ENCODE assay signal across 14 cellular contexts in genomic region chr10:5385224-5385623, GRCh38. TPM values are rescaled to one million over a fixed set of nuclear protein-coding genes. Genes with fewer than 3 reads are reported as not detected.
A peak's percentile ranks its signal among the peaks of the same experiment; 100 is the strongest.
DNase-seq lines count a peak whose midpoint lies in the region; ATAC-seq and TF ChIP-seq lines count a peak whose summit lies in the region.
"Had no signal": no experiment of that assay in that cellular context is flagged by ENCODE, and none has a peak within 500 bp of the region (broad histone marks: within the 10 kb centered on the region; RNA-seq: fewer than 3 reads in every experiment).

No MANE protein-coding gene starts in this region.

- no peaks in the 10 kb centered on the region for H3K9me3 ChIP-seq in osteoblast (ENCODE audit: low read depth, low read length)

- H4K20me1 ChIP-seq in osteoblast (ENCODE audit: insufficient read depth, low read length), result no peaks in the 10 kb centered on the region
- H4K20me1 ChIP-seq: BLaER1 treated with 17β-estradiol and CSF1 and Interleukin-3, amounts not matched to agents 10 nM and 100 nM had no signal

- peaks cover 28% of the 10 kb centered on the region for H3K36me3 Mint-ChIP-seq in WTC11
- H3K36me3 Mint-ChIP-seq: CD4-positive, CD25-positive, alpha-beta regulatory T cell had no signal

- H3K4me3 ChIP-seq in osteoblast (ENCODE audit: insufficient read depth, low read length), result no peak overlapping the region
- H3K4me3 ChIP-seq: BLaER1 treated with 17β-estradiol and CSF1 and Interleukin-3, amounts not matched to agents 10 nM and 100 nM had no signal

- peaks cover 4% of the 10 kb centered on the region for H3K27me3 ChIP-seq in osteoblast (ENCODE audit: insufficient read depth, low read length)
- H3K27me3 ChIP-seq: BLaER1 treated with 17β-estradiol and CSF1 and Interleukin-3, amounts not matched to agents 10 nM and 100 nM had no signal

- DNase-seq in ELF-1 (ENCODE audit: low read depth, low spot score) (peak; percentile 15), WTC11 (ENCODE audit: low spot score) (no peak), iPS DF 4.7 (ENCODE audit: extremely low read depth, low spot score) (peak; percentile 49), osteoblast (ENCODE audit: insufficient read length, low spot score, missing footprints) (peak; percentile 31), LoVo (ENCODE audit: low spot score) (no peak), amygdala (lab: John Stamatoyannopoulos, UW) (no peak)
- DNase-seq: 8988T; ACHN; CD4-positive, CD25-positive, alpha-beta regulatory T cell; DMS53; H7; HFFc6 had no signal

- no peak overlapping the region for H2AFZ ChIP-seq in osteoblast (ENCODE audit: low read length)

- H3K36me3 ChIP-seq in osteoblast (ENCODE audit: insufficient read depth, low read length), result no peaks in the 10 kb centered on the region
- H3K36me3 ChIP-seq: BLaER1 treated with 17β-estradiol and CSF1 and Interleukin-3, amounts not matched to agents 10 nM and 100 nM had no signal

- peaks cover 38% of the 10 kb centered on the region for H3K9me3 Mint-ChIP-seq in WTC11

- POLR2A ChIA-PET in WTC11 (lab: Charles Lee), result interaction anchor here (0.6 kb wide), 1 partner anchor 22 kb away, joined by 4 read pairs; no protein-coding TSS in a partner anchor

- no peaks in the 10 kb centered on the region for H3K27me3 Mint-ChIP-seq in WTC11 (ENCODE audit: low read depth)
- H3K27me3 Mint-ChIP-seq: CD4-positive, CD25-positive, alpha-beta regulatory T cell had no signal

- ATAC-seq in WTC11, result peak; percentile 93
- ATAC-seq in HG02970 (IDR thresholded peaks at IDR 0.05; ENCODE audit: low FRiP score, unreplicated experiment), result no peak

- H3K4me1 Mint-ChIP-seq in WTC11, result peaks cover 13% of the 10 kb centered on the region
- H3K4me1 Mint-ChIP-seq: CD4-positive, CD25-positive, alpha-beta regulatory T cell had no signal

- H3K4me2 ChIP-seq in osteoblast (ENCODE audit: insufficient read depth, low read length), result no peak overlapping the region
- H3K4me2 ChIP-seq: BLaER1 treated with 17β-estradiol and CSF1 and Interleukin-3, amounts not matched to agents 10 nM and 100 nM had no signal

- peak overlapping the region; percentile 34 for H3K27ac Mint-ChIP-seq in WTC11
- H3K27ac Mint-ChIP-seq: CD4-positive, CD25-positive, alpha-beta regulatory T cell; HFFc6 had no signal

- H3K27ac ChIP-seq in osteoblast (ENCODE audit: low read depth, low read length), result no peak overlapping the region
- H3K27ac ChIP-seq: BLaER1 treated with 17β-estradiol and CSF1 and Interleukin-3, amounts not matched to agents 10 nM and 100 nM had no signal

- no peak for TF ChIP-seq CTCF in WTC11 (IDR thresholded peaks at IDR 0.05)
- no peak for TF ChIP-seq CTCF in osteoblast (IDR thresholded peaks at IDR 0.05; ENCODE audit: extremely low read depth, low read depth, low read length)

- H3K4me1 ChIP-seq in osteoblast (ENCODE audit: insufficient read depth, low read length), result no peaks in the 10 kb centered on the region

- H3K79me2 ChIP-seq in osteoblast (ENCODE audit: insufficient read depth, low read length), result no peaks in the 10 kb centered on the region

- CTCF ChIA-PET in WTC11 (lab: Charles Lee), result no interaction called here

- no peak overlapping the region for H3K4me3 Mint-ChIP-seq in WTC11
- H3K4me3 Mint-ChIP-seq: CD4-positive, CD25-positive, alpha-beta regulatory T cell; HFFc6 had no signal

TF ChIP-seq in WTC11, 78 proteins besides CTCF, POLR2A, EP300 and RAD21:
- TF ChIP-seq FOXP4 (CRISPR knock-in tag; IDR thresholded peaks at IDR 0.05) (no peak), JAZF1 (CRISPR knock-in tag; IDR thresholded peaks at IDR 0.05) (no peak), IRF2 (CRISPR knock-in tag; IDR thresholded peaks at IDR 0.05; ENCODE audit: borderline replicate concordance, low read depth) (no peak), TCF7 (CRISPR knock-in tag; IDR thresholded peaks at IDR 0.05; ENCODE audit: low read depth) (no peak)
- TF ChIP-seq, protein P1, sequence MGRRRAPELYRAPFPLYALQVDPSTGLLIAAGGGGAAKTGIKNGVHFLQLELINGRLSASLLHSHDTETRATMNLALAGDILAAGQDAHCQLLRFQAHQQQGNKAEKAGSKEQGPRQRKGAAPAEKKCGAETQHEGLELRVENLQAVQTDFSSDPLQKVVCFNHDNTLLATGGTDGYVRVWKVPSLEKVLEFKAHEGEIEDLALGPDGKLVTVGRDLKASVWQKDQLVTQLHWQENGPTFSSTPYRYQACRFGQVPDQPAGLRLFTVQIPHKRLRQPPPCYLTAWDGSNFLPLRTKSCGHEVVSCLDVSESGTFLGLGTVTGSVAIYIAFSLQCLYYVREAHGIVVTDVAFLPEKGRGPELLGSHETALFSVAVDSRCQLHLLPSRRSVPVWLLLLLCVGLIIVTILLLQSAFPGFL (CRISPR knock-in tag; IDR thresholded peaks at IDR 0.05; ENCODE audit: borderline replicate concordance), result no peak
- TF ChIP-seq, protein P2, sequence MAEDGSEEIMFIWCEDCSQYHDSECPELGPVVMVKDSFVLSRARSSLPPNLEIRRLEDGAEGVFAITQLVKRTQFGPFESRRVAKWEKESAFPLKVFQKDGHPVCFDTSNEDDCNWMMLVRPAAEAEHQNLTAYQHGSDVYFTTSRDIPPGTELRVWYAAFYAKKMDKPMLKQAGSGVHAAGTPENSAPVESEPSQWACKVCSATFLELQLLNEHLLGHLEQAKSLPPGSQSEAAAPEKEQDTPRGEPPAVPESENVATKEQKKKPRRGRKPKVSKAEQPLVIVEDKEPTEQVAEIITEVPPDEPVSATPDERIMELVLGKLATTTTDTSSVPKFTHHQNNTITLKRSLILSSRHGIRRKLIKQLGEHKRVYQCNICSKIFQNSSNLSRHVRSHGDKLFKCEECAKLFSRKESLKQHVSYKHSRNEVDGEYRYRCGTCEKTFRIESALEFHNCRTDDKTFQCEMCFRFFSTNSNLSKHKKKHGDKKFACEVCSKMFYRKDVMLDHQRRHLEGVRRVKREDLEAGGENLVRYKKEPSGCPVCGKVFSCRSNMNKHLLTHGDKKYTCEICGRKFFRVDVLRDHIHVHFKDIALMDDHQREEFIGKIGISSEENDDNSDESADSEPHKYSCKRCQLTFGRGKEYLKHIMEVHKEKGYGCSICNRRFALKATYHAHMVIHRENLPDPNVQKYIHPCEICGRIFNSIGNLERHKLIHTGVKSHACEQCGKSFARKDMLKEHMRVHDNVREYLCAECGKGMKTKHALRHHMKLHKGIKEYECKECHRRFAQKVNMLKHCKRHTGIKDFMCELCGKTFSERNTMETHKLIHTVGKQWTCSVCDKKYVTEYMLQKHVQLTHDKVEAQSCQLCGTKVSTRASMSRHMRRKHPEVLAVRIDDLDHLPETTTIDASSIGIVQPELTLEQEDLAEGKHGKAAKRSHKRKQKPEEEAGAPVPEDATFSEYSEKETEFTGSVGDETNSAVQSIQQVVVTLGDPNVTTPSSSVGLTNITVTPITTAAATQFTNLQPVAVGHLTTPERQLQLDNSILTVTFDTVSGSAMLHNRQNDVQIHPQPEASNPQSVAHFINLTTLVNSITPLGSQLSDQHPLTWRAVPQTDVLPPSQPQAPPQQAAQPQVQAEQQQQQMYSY (CRISPR knock-in tag; IDR thresholded peaks at IDR 0.05), result no peak

RNA-seq across cellular contexts. Expression of gene TUBAL3, which starts 19.4 kb away (rescaled TPM):
- total RNA-seq in WTC11 (2021) (0.15 to 0.25 TPM in 2 of 3 replicates, not detected in the other), osteoblast (not detected in 2 replicates)
- total RNA-seq: CD4-positive, CD25-positive, alpha-beta regulatory T cell; H7; HFFc6 had no signal

RNA-seq across cellular contexts. Expression of gene UCN3, which starts 20.5 kb away (rescaled TPM):
- not detected in 3 replicates for total RNA-seq in WTC11 (2021)
- total RNA-seq in osteoblast, result not detected in 2 replicates
- total RNA-seq: CD4-positive, CD25-positive, alpha-beta regulatory T cell; H7; HFFc6 had no signal

RNA-seq across cellular contexts. Expression of gene NET1, which starts 27.1 kb away (rescaled TPM):
- total RNA-seq in WTC11 (2021), result 85.4 to 100 TPM (median 97.4 TPM) in 3 replicates
- 51.0 and 74.0 TPM in 2 replicates for total RNA-seq in osteoblast

Comparison
In these comparisons a context has a peak if more than half of its experiments do, and no peak if none do; other contexts are left out.
1. DNase-seq: peak in ELF-1 (single experiment), iPS DF 4.7 (single experiment) and osteoblast (single experiment); none in WTC11 (single experiment), LoVo (single experiment) and amygdala (0 of 56).